ENCODE assay signal across 1 cellular context in genomic region chr3:102074951-102075350, GRCh38.
TF ChIP-seq lines count a peak whose summit lies in the region.

No MANE protein-coding gene starts in this region.

TF ChIP-seq in GM12878, 131 proteins besides CTCF, POLR2A, EP300 and RAD21 (continued from another document):
- TF ChIP-seq ZNF592 (IDR thresholded peaks at IDR 0.05) (no peak), POLR2AphosphoS2 (IDR thresholded peaks at IDR 0.05; ENCODE audit: low read depth, low read length) (no peak), CREM (IDR thresholded peaks at IDR 0.05; ENCODE audit: low read depth) (no peak), SKIL (IDR thresholded peaks at IDR 0.05; ENCODE audit: low read depth, poor library complexity, severe bottlenecking) (no peak)
